Comparison of ENCODE assay signal across 14 cellular contexts in genomic region chr7:40469481-40469880, GRCh38.
DNase-seq lines count a peak whose midpoint lies in the region; ATAC-seq, FAIRE-seq and TF ChIP-seq lines count a peak whose summit lies in the region.
"Had no signal": no experiment of that assay in that cellular context is flagged by ENCODE, and none has a peak within 500 bp of the region (broad histone marks: within the 10 kb centered on the region; RNA-seq: fewer than 3 reads in every experiment).

No MANE protein-coding gene starts in this region.

- ATAC-seq in HG03378 (IDR thresholded peaks at IDR 0.05; ENCODE audit: unreplicated experiment): no peak

- TF ChIP-seq CTCF in astrocyte of the cerebellum (IDR thresholded peaks at IDR 0.05; ENCODE audit: low read depth, low read length, missing control alignments): no peak
- no peak for TF ChIP-seq CTCF in tibial artery (IDR thresholded peaks at IDR 0.05)

- H3K4me1 ChIP-seq in tibial artery: peaks cover 0 to 54% (median 6%) of the 10 kb centered on the region in 4 donors
- H3K4me1 ChIP-seq: adrenal gland, HAP-1 had no signal

- no peak overlapping the region for H3K4me3 ChIP-seq in astrocyte of the cerebellum (ENCODE audit: low read depth, low read length)
- H3K4me3 ChIP-seq in tibial artery: no peak overlapping the region
- H3K4me3 ChIP-seq: adrenal gland, HAP-1 had no signal

- intact Hi-C loops in tibial artery (cut with DNase I; ENCODE audit: low total_unique reads): no loop called here

- DNase-seq in H54 (ENCODE audit: insufficient read length, low spot score) (no peak), astrocyte of the cerebellum (ENCODE audit: low read depth) (peak; percentile 43), iris pigment epithelial cell (ENCODE audit: low read depth) (peak; percentile 89), tibial artery (peak in 1 of 2 donors; percentile 45), amygdala (lab: John Stamatoyannopoulos, UW) (no peak), NCI-H526 treated with DMSO at 0.1 percent for 48 hours (lab: John Stamatoyannopoulos, UW) (no peak)
- no peak for DNase-seq in stimulated activated CD8-positive, alpha-beta memory T cell treated with anti-CD3 and anti-CD28 coated beads, Interleukin-4, amount 100 ng/mL, for 48 hours
- DNase-seq: activated CD8-positive, alpha-beta memory T cell treated with anti-CD3 and anti-CD28 coated beads, Interleukin-2, amount 50 U/mL, for 48 hours; adrenal gland; stimulated activated naive CD4-positive, alpha-beta T cell had no signal

- H3K27ac ChIP-seq in tibial artery: peak overlapping the region; percentile 69 to 84
- H3K27ac ChIP-seq: adrenal gland, epithelial cell of prostate had no signal

- no peak for TF ChIP-seq POLR2A in H54 (IDR thresholded peaks at IDR 0.05; ENCODE audit: low read depth, low read length)

- in situ Hi-C loops in astrocyte of the cerebellum (cut with HindIII; ENCODE audit: low sequenced_read_pairs): no loop called here

- peak; percentile 45 for FAIRE-seq in H54 (lab: Jason Lieb, UNC)
- FAIRE-seq: islet of Langerhans had no signal

- H3K27me3 ChIP-seq in tibial artery: no peaks in the 10 kb centered on the region
- H3K27me3 ChIP-seq: adrenal gland had no signal

- H3K9me3 ChIP-seq in tibial artery: no peaks in the 10 kb centered on the region
- H3K9me3 ChIP-seq: adrenal gland, HAP-1 had no signal

- no peaks in the 10 kb centered on the region for H3K36me3 ChIP-seq in tibial artery
- H3K36me3 ChIP-seq: adrenal gland, HAP-1 had no signal

Comparison
In these comparisons a context has a peak if more than half of its experiments do, and no peak if none do; other contexts are left out.
1. DNase-seq: peak in astrocyte of the cerebellum (single experiment) and iris pigment epithelial cell (single experiment); none in H54 (single experiment), amygdala (0 of 56), stimulated activated CD8-positive, alpha-beta memory T cell treated with anti-CD3 and anti-CD28 coated beads, Interleukin-4, amount 100 ng/mL, for 48 hours (single experiment) and NCI-H526 treated with DMSO at 0.1 percent for 48 hours (single experiment).